In genomic region chr6:167965602-167966539, GRCh38 we compare ENCODE assay signal across 2 cellular contexts.
TF ChIP-seq lines count a peak whose summit lies in the region.

No MANE protein-coding gene starts in this region.

TF ChIP-seq in K562, 482 proteins besides CTCF, POLR2A, EP300 and RAD21:
- TF ChIP-seq TFE3 (CRISPR knock-in tag; IDR thresholded peaks at IDR 0.05) (peak; percentile 59), ZBTB43 (CRISPR knock-in tag; IDR thresholded peaks at IDR 0.05) (no peak)
TF ChIP-seq in K562: peak in this region for 1.

TF ChIP-seq in GM23338, 12 proteins besides CTCF, POLR2A, EP300 and RAD21:
- TF ChIP-seq ZNF331 (CRISPR knock-in tag; IDR thresholded peaks at IDR 0.05; ENCODE audit: low read depth) (no peak), EZH2 (IDR thresholded peaks at IDR 0.05; ENCODE audit: low read depth, unreplicated experiment) (no peak), ETS1 (IDR thresholded peaks at IDR 0.05) (no peak), POLR2AphosphoS5 (IDR thresholded peaks at IDR 0.05; ENCODE audit: low read depth) (no peak), STAT1 (IDR thresholded peaks at IDR 0.05; ENCODE audit: unreplicated experiment) (no peak), NANOG (IDR thresholded peaks at IDR 0.05; ENCODE audit: borderline replicate concordance) (no peak), ZNF114 (CRISPR knock-in tag; IDR thresholded peaks at IDR 0.05) (no peak), ZNF462 (CRISPR knock-in tag; IDR thresholded peaks at IDR 0.05) (no peak), CREB1 (CRISPR knock-in tag; IDR thresholded peaks at IDR 0.05; ENCODE audit: low read depth) (no peak), EZH2phosphoT487 (IDR thresholded peaks at IDR 0.05; ENCODE audit: unreplicated experiment) (no peak), JUNB (IDR thresholded peaks at IDR 0.05; ENCODE audit: unreplicated experiment) (no peak)
TF ChIP-seq in GM23338: peak in this region for 0.
